9 cellular contexts compared by ENCODE assay signal in genomic region chr7:95840953-95841950, GRCh38.
A peak's percentile ranks its signal among the peaks of the same experiment; 100 is the strongest.
DNase-seq lines count a peak whose midpoint lies in the region; ATAC-seq, FAIRE-seq and TF ChIP-seq lines count a peak whose summit lies in the region.
"Had no signal": no experiment of that assay in that cellular context is flagged by ENCODE, and none has a peak within 500 bp of the region (broad histone marks: within the 10 kb centered on the region; RNA-seq: fewer than 3 reads in every experiment).

No MANE protein-coding gene starts in this region.

- H3K9me2 ChIP-seq in SU-DHL-6 (replicated peaks; ENCODE audit: insufficient read depth, low read length): no peaks in the 10 kb centered on the region

- no peaks in the 10 kb centered on the region for H3K36me3 ChIP-seq in SU-DHL-6 (ENCODE audit: low read length)

- intact Hi-C loops in activated CD4-positive, alpha-beta T cell treated with anti-CD3 and anti-CD28 coated beads for 36 hours (cut with DNase I, micrococcal nuclease): no loop called here

- no peaks in the 10 kb centered on the region for H3K27me3 ChIP-seq in SU-DHL-6 (ENCODE audit: low read length)

- POLR2A ChIA-PET in activated CD4-positive, alpha-beta T cell treated with anti-CD3 and anti-CD28 coated beads for 36 hours (lab: Charles Lee): no interaction called here

- no peak overlapping the region for H3K4me2 ChIP-seq in SU-DHL-6 (ENCODE audit: low read depth, low read length, poor library complexity, severe bottlenecking)

- H3K36me3 Mint-ChIP-seq in activated CD4-positive, alpha-beta T cell treated with anti-CD3 and anti-CD28 coated beads for 36 hours (ENCODE audit: low read depth): no peaks in the 10 kb centered on the region

- ATAC-seq in GM19351 (IDR thresholded peaks at IDR 0.05; ENCODE audit: unreplicated experiment) (peak; percentile 96), HG03280 (IDR thresholded peaks at IDR 0.05; ENCODE audit: unreplicated experiment) (peak; percentile 93)
- ATAC-seq in activated CD4-positive, alpha-beta T cell treated with anti-CD3 and anti-CD28 coated beads for 36 hours: no peak

- no peaks in the 10 kb centered on the region for H4K20me1 ChIP-seq in SU-DHL-6 (ENCODE audit: low read depth, low read length)

- H3K9me3 Mint-ChIP-seq in activated CD4-positive, alpha-beta T cell treated with anti-CD3 and anti-CD28 coated beads for 36 hours (ENCODE audit: low read depth): peaks cover 3% of the 10 kb centered on the region

- DNase-seq in D721Med (ENCODE audit: insufficient read length, low spot score) (no peak), GM03348 (ENCODE audit: low spot score) (no peak)
- no peak for DNase-seq in activated CD8-positive, alpha-beta memory T cell treated with anti-CD3 and anti-CD28 coated beads, Interleukin-2, amount 50 U/mL, for 4 hours
- DNase-seq in activated CD4-positive, alpha-beta T cell treated with anti-CD3 and anti-CD28 coated beads for 1 hour: no peak
- no peak for DNase-seq in activated CD4-positive, alpha-beta T cell treated with anti-CD3 and anti-CD28 coated beads for 36 hours

- no peak overlapping the region for H3K27ac ChIP-seq in SU-DHL-6 (ENCODE audit: low read depth, low read length)

- no peaks in the 10 kb centered on the region for H3K79me2 ChIP-seq in SU-DHL-6 (ENCODE audit: insufficient read depth, low read length)

- H3K27ac Mint-ChIP-seq in activated CD4-positive, alpha-beta T cell treated with anti-CD3 and anti-CD28 coated beads for 36 hours: no peak overlapping the region
- H3K27ac Mint-ChIP-seq: IgD-negative memory B cell had no signal

- H3K4me3 Mint-ChIP-seq in activated CD4-positive, alpha-beta T cell treated with anti-CD3 and anti-CD28 coated beads for 36 hours: no peak overlapping the region
- H3K4me3 Mint-ChIP-seq: IgD-negative memory B cell had no signal

- no peak overlapping the region for H3K4me3 ChIP-seq in SU-DHL-6 (ENCODE audit: insufficient read depth, low read length, poor library complexity, severe bottlenecking)

- H2AFZ ChIP-seq in SU-DHL-6 (ENCODE audit: low read depth, low read length, severe bottlenecking): no peak overlapping the region

- TF ChIP-seq CTCF in D721Med (IDR thresholded peaks at IDR 0.05; ENCODE audit: insufficient read depth, missing control alignments) (peak; percentile 4), SU-DHL-6 (IDR thresholded peaks at IDR 0.05; ENCODE audit: insufficient read depth, low read length, poor library complexity, severe bottlenecking) (peak; percentile 63)

- no peaks in the 10 kb centered on the region for H3F3A ChIP-seq in SU-DHL-6 (ENCODE audit: insufficient read depth)

- H3K27me3 Mint-ChIP-seq in activated CD4-positive, alpha-beta T cell treated with anti-CD3 and anti-CD28 coated beads for 36 hours: peaks cover 1% of the 10 kb centered on the region

- no peaks in the 10 kb centered on the region for H3K9me3 ChIP-seq in SU-DHL-6 (ENCODE audit: insufficient read depth, low read length)

- CTCF ChIA-PET in activated CD4-positive, alpha-beta T cell treated with anti-CD3 and anti-CD28 coated beads for 36 hours (lab: Charles Lee): interaction anchor here (1.0 to 1.6 kb wide), 4 partner anchors 15 to 111 kb away, joined by 3 to 6 read pairs (median 4); no protein-coding TSS in a partner anchor

- H3K4me1 Mint-ChIP-seq in activated CD4-positive, alpha-beta T cell treated with anti-CD3 and anti-CD28 coated beads for 36 hours: no peaks in the 10 kb centered on the region
- H3K4me1 Mint-ChIP-seq: IgD-negative memory B cell had no signal

- FAIRE-seq in D721Med (lab: Jason Lieb, UNC): no peak

- no peak overlapping the region for H3K9ac ChIP-seq in SU-DHL-6 (ENCODE audit: low read length)
